ENCODE assay signal across 8 cellular contexts in the genomic region with DNA sequence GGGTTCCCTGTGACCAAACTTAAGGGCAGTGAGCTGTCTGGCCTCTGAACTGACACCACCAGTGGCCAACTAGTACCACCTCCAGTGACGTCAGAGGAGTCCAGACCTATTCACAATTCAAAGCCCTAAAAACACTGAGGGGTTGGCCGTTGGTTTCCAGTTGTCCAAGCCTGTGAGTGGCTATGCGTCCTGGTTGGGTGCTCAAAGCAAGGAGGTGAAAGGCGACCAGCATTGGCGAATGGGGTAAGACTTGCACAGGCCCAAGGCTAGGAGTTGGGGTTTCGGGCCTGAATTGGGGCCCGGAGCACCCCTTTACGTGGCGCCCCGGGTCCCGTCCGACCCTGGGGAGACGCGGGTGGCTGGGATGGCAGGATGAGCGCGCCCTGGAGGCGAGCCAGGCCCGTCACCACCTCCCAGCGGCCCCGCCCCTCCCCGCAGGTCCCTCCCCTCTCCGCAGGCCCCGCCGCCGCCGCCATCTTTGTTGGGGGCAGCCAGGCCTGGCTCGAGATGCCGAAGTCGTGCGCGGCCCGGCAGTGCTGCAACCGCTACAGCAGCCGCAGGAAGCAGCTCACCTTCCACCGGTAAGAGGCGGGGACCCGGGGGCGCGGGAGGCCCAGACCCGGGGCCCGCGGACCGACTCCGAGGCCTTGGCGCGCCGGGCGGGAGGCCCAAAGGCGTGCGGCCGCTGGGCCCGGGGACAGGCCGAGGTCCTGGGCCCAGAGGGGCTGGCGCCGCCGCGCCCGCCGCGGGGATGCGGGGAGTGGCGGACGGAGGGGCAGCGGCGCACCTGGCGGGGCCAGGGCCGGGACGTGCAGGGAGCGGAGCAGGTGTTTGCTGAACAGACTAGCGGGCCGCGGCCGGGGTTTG. TPM values are rescaled to one million over a fixed set of nuclear protein-coding genes. Genes with fewer than 3 reads are reported as not detected.
DNase-seq lines count a peak whose midpoint lies in the region; ATAC-seq and TF ChIP-seq lines count a peak whose summit lies in the region.

Gene THAP3, plus strand, starts transcription at position 157 of the 867 bp plus-strand sequence. Its CDS starts 351 bp downstream, at position 508.

- H3K4me1 ChIP-seq in ascending aorta: peaks cover 4 to 14% of the 10 kb centered on the region in 2 donors

- TF ChIP-seq CTCF in GM12872 (IDR thresholded peaks at IDR 0.05; ENCODE audit: insufficient read depth, low read depth, low read length) (peak; percentile 12; the same call in 1 of the 3 replicates), ascending aorta (IDR thresholded peaks at IDR 0.05) (no peak)

- H3K9me3 ChIP-seq in ascending aorta: no peaks in the 10 kb centered on the region

- DNase-seq in NCI-H1105 treated with DMSO at 0.1 percent for 48 hours (lab: John Stamatoyannopoulos, UW) (peak; percentile 78), T-helper 22 cell (ENCODE audit: low read depth) (peak; percentile 87), ascending aorta (ENCODE audit: low spot score in 2 of 2) (peak; percentile 37 to 91), hepatic stellate cell (ENCODE audit: low spot score) (peak; percentile 89), retina (peak; percentile 92), cortex of kidney (lab: John Stamatoyannopoulos, UW) (no peak)

- H3K36me3 ChIP-seq in ascending aorta: peaks cover 46 to 54% of the 10 kb centered on the region in 2 donors

- ATAC-seq in HG02588 (IDR thresholded peaks at IDR 0.05; ENCODE audit: unreplicated experiment): peak; percentile 70

- peak within 1 kb of the TSS; percentile 80 to 92 for H3K27ac ChIP-seq in ascending aorta

- H3K4me3 ChIP-seq in ascending aorta: peak within 1 kb of the TSS; percentile 87 to 88

- no peaks in the 10 kb centered on the region for H3K27me3 ChIP-seq in ascending aorta

- intact Hi-C loops in ascending aorta (cut with DNase I): loop anchor here (1.0 to 10.0 kb wide), 4 partner anchors 12 to 80 kb away; partner anchors contain the start of genes DNAJC11 and PHF13

RNA-seq across cellular contexts. Expression of gene THAP3, which starts in this region (rescaled TPM):
- total RNA-seq in ascending aorta: 9.3 TPM
